36 cellular contexts compared by ENCODE assay signal in the genomic region with DNA sequence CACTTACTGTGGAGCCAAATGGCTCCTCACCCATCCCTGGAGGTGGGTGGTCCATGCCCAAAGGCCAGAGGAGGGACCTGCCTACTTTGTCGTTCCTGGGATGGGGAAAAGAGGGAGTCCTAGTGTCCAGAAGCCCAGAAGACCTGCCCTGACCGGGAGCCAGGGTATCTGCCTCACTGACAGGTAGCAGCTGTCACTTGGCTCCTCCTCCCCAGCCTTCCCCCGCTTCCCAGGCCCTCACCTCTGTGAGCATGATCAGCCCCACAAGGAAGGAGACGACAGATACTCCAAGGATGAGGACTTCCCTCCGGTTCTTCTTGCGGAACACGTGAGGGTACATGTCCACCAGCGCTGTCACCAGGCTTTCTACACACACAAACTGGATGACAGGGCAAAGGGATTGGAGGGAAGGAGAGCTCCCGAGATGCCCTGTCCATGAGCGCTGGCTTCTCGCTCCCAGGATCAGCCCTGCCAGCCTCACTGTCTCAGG. TPM values are rescaled to one million over a fixed set of nuclear protein-coding genes. Genes with fewer than 3 reads are reported as not detected.
"Had no signal": no experiment of that assay in that cellular context is flagged by ENCODE, and none has a peak within 500 bp of the region (broad histone marks: within the 10 kb centered on the region; RNA-seq: fewer than 3 reads in every experiment).

No MANE protein-coding gene starts in this region.

- H3K27me3 ChIP-seq: adrenal gland, body of pancreas, cardiac muscle cell had no signal

- H3K27ac Mint-ChIP-seq: activated CD4-positive, alpha-beta memory T cell treated with anti-CD3 and anti-CD28 coated beads for 36 hours; activated CD4-positive, alpha-beta T cell treated with anti-CD3 and anti-CD28 coated beads for 36 hours; activated CD4-positive, alpha-beta T cell treated with anti-CD3 and anti-CD28 coated beads, Interleukin-2, amount 10 ng/mL, durations not matched to agents 24 days and 14 days; activated CD8-positive, alpha-beta memory T cell treated with anti-CD3 and anti-CD28 coated beads, Interleukin-2, amount 10 ng/mL, durations not matched to agents 7 days and 5 days; activated CD8-positive, alpha-beta T cell treated with anti-CD3 and anti-CD28 coated beads, Interleukin-2, amount 10 ng/mL, durations not matched to agents 7 days and 5 days; activated naive CD4-positive, alpha-beta T cell treated with anti-CD3 and anti-CD28 coated beads for 36 hours; activated naive CD4-positive, alpha-beta T cell treated with anti-CD3 and anti-CD28 coated beads, Interleukin-2, amount 50 U/mL, for 24 hours; activated naive CD8-positive, alpha-beta T cell treated with anti-CD3 and anti-CD28 coated beads for 36 hours; activated naive CD8-positive, alpha-beta T cell treated with anti-CD3 and anti-CD28 coated beads, Interleukin-2, amount 50 U/mL, for 24 hours; activated T-helper 1 cell treated with anti-CD3 and anti-CD28 coated beads, Interleukin-12 subunit alpha, Interleukin-12 subunit beta, Interleukin-2, Interleukin-4 antibody, amounts not matched to agents 30 ng/mL and 10 ng/mL and 1 ng/mL, durations not matched to agents 14 hours and 24 hours and 36 hours; activated T-helper 2 cell treated with anti-CD3 and anti-CD28 coated beads, Interferon-gamma antibody, Interleukin-2, Interleukin-4, amounts not matched to agents 10 μg/mL and 5 μg/mL and 100 μg/mL, durations not matched to agents 14 hours and 24 hours and 36 hours; effector memory CD8-positive, alpha-beta T cell had no signal

- H3K4me1 ChIP-seq: adrenal gland, body of pancreas, esophagus squamous epithelium, gastroesophageal sphincter had no signal

- H3K4me3 Mint-ChIP-seq: activated CD4-positive, alpha-beta memory T cell treated with anti-CD3 and anti-CD28 coated beads for 36 hours; activated CD4-positive, alpha-beta T cell treated with anti-CD3 and anti-CD28 coated beads for 36 hours; activated CD4-positive, alpha-beta T cell treated with anti-CD3 and anti-CD28 coated beads, Interleukin-2, amount 10 ng/mL, durations not matched to agents 24 days and 14 days; activated CD8-positive, alpha-beta memory T cell treated with anti-CD3 and anti-CD28 coated beads, Interleukin-2, amount 10 ng/mL, durations not matched to agents 7 days and 5 days; activated CD8-positive, alpha-beta T cell treated with anti-CD3 and anti-CD28 coated beads, Interleukin-2, amount 10 ng/mL, durations not matched to agents 7 days and 5 days; activated naive CD4-positive, alpha-beta T cell treated with anti-CD3 and anti-CD28 coated beads for 36 hours; activated naive CD4-positive, alpha-beta T cell treated with anti-CD3 and anti-CD28 coated beads, Interleukin-2, amount 50 U/mL, for 24 hours; activated naive CD8-positive, alpha-beta T cell treated with anti-CD3 and anti-CD28 coated beads for 36 hours; activated naive CD8-positive, alpha-beta T cell treated with anti-CD3 and anti-CD28 coated beads, Interleukin-2, amount 50 U/mL, for 24 hours; activated T-helper 1 cell treated with anti-CD3 and anti-CD28 coated beads, Interleukin-12 subunit alpha, Interleukin-12 subunit beta, Interleukin-2, Interleukin-4 antibody, amounts not matched to agents 30 ng/mL and 10 ng/mL and 1 ng/mL, durations not matched to agents 14 hours and 24 hours and 36 hours; central memory CD8-positive, alpha-beta T cell; effector memory CD8-positive, alpha-beta T cell had no signal

- DNase-seq: activated CD4-positive, alpha-beta memory T cell treated with anti-CD3 and anti-CD28 coated beads for 36 hours; activated CD4-positive, alpha-beta T cell treated with anti-CD3 and anti-CD28 coated beads for 36 hours; activated CD4-positive, alpha-beta T cell treated with anti-CD3 and anti-CD28 coated beads, Interleukin-2, amount 10 ng/mL, durations not matched to agents 24 days and 14 days; activated CD4-positive, CD25-positive, alpha-beta regulatory T cell; activated CD4-positive, CD25-positive, alpha-beta regulatory T cell treated with anti-CD3 and anti-CD28 coated beads, Interleukin-2, amount 50 U/mL, for 72 hours; activated CD8-positive, alpha-beta memory T cell treated with anti-CD3 and anti-CD28 coated beads, Interleukin-2, amount 10 ng/mL, durations not matched to agents 7 days and 5 days; activated CD8-positive, alpha-beta memory T cell treated with anti-CD3 and anti-CD28 coated beads, Interleukin-2, amount 50 U/mL, for 4 hours; activated CD8-positive, alpha-beta T cell treated with anti-CD3 and anti-CD28 coated beads, Interleukin-2, amount 10 ng/mL, durations not matched to agents 7 days and 5 days; activated naive CD4-positive, alpha-beta T cell treated with anti-CD3 and anti-CD28 coated beads for 36 hours; activated naive CD8-positive, alpha-beta T cell treated with anti-CD3 and anti-CD28 coated beads for 36 hours; activated naive CD8-positive, alpha-beta T cell treated with anti-CD3 and anti-CD28 coated beads, Interleukin-2, amount 50 U/mL, for 24 hours; activated T-cell treated with anti-CD3 and anti-CD28 coated beads, Interleukin-2, amount 50 U/mL, for 1 hour; activated T-cell treated with anti-CD3 and anti-CD28 coated beads, Interleukin-2, amount 50 U/mL, for 48 hours; adrenal gland; amygdala; aorta; body of pancreas; cortex of kidney; dermis blood vessel endothelial cell; effector CD4-positive, alpha-beta T cell; effector memory CD8-positive, alpha-beta T cell; esophagus squamous epithelium; foreskin melanocyte; T-helper 2 cell had no signal

- H3K27me3 Mint-ChIP-seq: activated naive CD4-positive, alpha-beta T cell treated with anti-CD3 and anti-CD28 coated beads, Interleukin-2, amount 50 U/mL, for 24 hours; activated naive CD8-positive, alpha-beta T cell treated with anti-CD3 and anti-CD28 coated beads for 36 hours had no signal

- H3K9me3 Mint-ChIP-seq: activated CD4-positive, alpha-beta memory T cell treated with anti-CD3 and anti-CD28 coated beads for 36 hours; activated CD4-positive, alpha-beta T cell treated with anti-CD3 and anti-CD28 coated beads, Interleukin-2, amount 10 ng/mL, durations not matched to agents 24 days and 14 days; activated naive CD4-positive, alpha-beta T cell treated with anti-CD3 and anti-CD28 coated beads for 36 hours; activated naive CD4-positive, alpha-beta T cell treated with anti-CD3 and anti-CD28 coated beads, Interleukin-2, amount 50 U/mL, for 24 hours; activated naive CD8-positive, alpha-beta T cell treated with anti-CD3 and anti-CD28 coated beads for 36 hours; activated naive CD8-positive, alpha-beta T cell treated with anti-CD3 and anti-CD28 coated beads, Interleukin-2, amount 50 U/mL, for 24 hours; activated T-helper 1 cell treated with anti-CD3 and anti-CD28 coated beads, Interleukin-12 subunit alpha, Interleukin-12 subunit beta, Interleukin-2, Interleukin-4 antibody, amounts not matched to agents 30 ng/mL and 10 ng/mL and 1 ng/mL, durations not matched to agents 14 hours and 24 hours and 36 hours; activated T-helper 2 cell treated with anti-CD3 and anti-CD28 coated beads, Interferon-gamma antibody, Interleukin-2, Interleukin-4, amounts not matched to agents 10 μg/mL and 5 μg/mL and 100 μg/mL, durations not matched to agents 14 hours and 24 hours and 36 hours; central memory CD8-positive, alpha-beta T cell; effector memory CD8-positive, alpha-beta T cell had no signal

- ATAC-seq: activated CD4-positive, alpha-beta T cell treated with anti-CD3 and anti-CD28 coated beads for 36 hours; activated CD8-positive, alpha-beta memory T cell treated with anti-CD3 and anti-CD28 coated beads, Interleukin-2, amount 10 ng/mL, durations not matched to agents 7 days and 5 days; activated CD8-positive, alpha-beta T cell treated with anti-CD3 and anti-CD28 coated beads, Interleukin-2, amount 10 ng/mL, durations not matched to agents 7 days and 5 days; activated naive CD8-positive, alpha-beta T cell treated with anti-CD3 and anti-CD28 coated beads, Interleukin-2, amount 50 U/mL, for 24 hours; body of pancreas; effector memory CD8-positive, alpha-beta T cell; gastroesophageal sphincter had no signal

- H3K4me1 Mint-ChIP-seq: activated CD4-positive, alpha-beta T cell treated with anti-CD3 and anti-CD28 coated beads for 36 hours; activated CD4-positive, alpha-beta T cell treated with anti-CD3 and anti-CD28 coated beads, Interleukin-2, amount 10 ng/mL, durations not matched to agents 24 days and 14 days; activated CD8-positive, alpha-beta memory T cell treated with anti-CD3 and anti-CD28 coated beads, Interleukin-2, amount 10 ng/mL, durations not matched to agents 7 days and 5 days; activated naive CD4-positive, alpha-beta T cell treated with anti-CD3 and anti-CD28 coated beads, Interleukin-2, amount 50 U/mL, for 24 hours; activated naive CD8-positive, alpha-beta T cell treated with anti-CD3 and anti-CD28 coated beads, Interleukin-2, amount 50 U/mL, for 24 hours had no signal

- H3K36me3 ChIP-seq: adrenal gland, cardiac muscle cell, esophagus squamous epithelium, gastroesophageal sphincter had no signal

- H3K4me3 ChIP-seq: adrenal gland, body of pancreas, cardiac muscle cell, esophagus squamous epithelium, gastroesophageal sphincter had no signal

- H3K9me3 ChIP-seq: adrenal gland, body of pancreas, esophagus squamous epithelium, gastroesophageal sphincter had no signal

- H3K27ac ChIP-seq: adrenal gland, body of pancreas, cardiac muscle cell, epithelial cell of prostate, esophagus squamous epithelium, gastroesophageal sphincter had no signal

- H3K36me3 Mint-ChIP-seq: activated CD4-positive, alpha-beta memory T cell treated with anti-CD3 and anti-CD28 coated beads for 36 hours; activated CD8-positive, alpha-beta memory T cell treated with anti-CD3 and anti-CD28 coated beads, Interleukin-2, amount 10 ng/mL, durations not matched to agents 7 days and 5 days; activated naive CD4-positive, alpha-beta T cell treated with anti-CD3 and anti-CD28 coated beads, Interleukin-2, amount 50 U/mL, for 24 hours; activated naive CD8-positive, alpha-beta T cell treated with anti-CD3 and anti-CD28 coated beads for 36 hours had no signal

RNA-seq across cellular contexts. Expression of gene SLC6A12, which starts 9.8 kb away (rescaled TPM):
- total RNA-seq: activated CD4-positive, alpha-beta T cell treated with anti-CD3 and anti-CD28 coated beads, Interleukin-2, amount 10 ng/mL, durations not matched to agents 24 days and 14 days; activated CD8-positive, alpha-beta T cell treated with anti-CD3 and anti-CD28 coated beads, Interleukin-2, amount 10 ng/mL, durations not matched to agents 7 days and 5 days; activated naive CD8-positive, alpha-beta T cell treated with anti-CD3 and anti-CD28 coated beads for 36 hours; activated T-helper 1 cell treated with anti-CD3 and anti-CD28 coated beads, Interleukin-12 subunit alpha, Interleukin-12 subunit beta, Interleukin-2, Interleukin-4 antibody, amounts not matched to agents 30 ng/mL and 10 ng/mL and 1 ng/mL, durations not matched to agents 14 hours and 24 hours and 36 hours; endothelial cell of umbilical vein; fibroblast of lung; fibroblast of villous mesenchyme; T-helper 1 cell treated with Interleukin-12 subunit alpha and Interleukin-12 subunit beta and Interleukin-4 antibody, amounts not matched to agents 30 ng/mL and 1 ng/mL, for 36 hours had no signal
- polyA plus RNA-seq: endothelial cell of umbilical vein, fibroblast of lung had no signal

RNA-seq across cellular contexts. Expression of gene SLC6A13, which starts 38.8 kb away (rescaled TPM):
- total RNA-seq: activated CD4-positive, alpha-beta T cell treated with anti-CD3 and anti-CD28 coated beads, Interleukin-2, amount 10 ng/mL, durations not matched to agents 24 days and 14 days; activated naive CD4-positive, alpha-beta T cell treated with anti-CD3 and anti-CD28 coated beads for 36 hours; body of pancreas; endothelial cell of umbilical vein; esophagus squamous epithelium; fibroblast of lung; fibroblast of villous mesenchyme; gastroesophageal sphincter; glomerular endothelial cell had no signal
- polyA plus RNA-seq: aorta, fibroblast of lung had no signal
